In genomic region chr10:27150261-27150660, GRCh38 we compare ENCODE assay signal across 24 cellular contexts. TPM values are rescaled to one million over a fixed set of nuclear protein-coding genes. Genes with fewer than 3 reads are reported as not detected.
DNase-seq lines count a peak whose midpoint lies in the region; ATAC-seq and TF ChIP-seq lines count a peak whose summit lies in the region.
"Had no signal": no experiment of that assay in that cellular context is flagged by ENCODE, and none has a peak within 500 bp of the region (broad histone marks: within the 10 kb centered on the region; RNA-seq: fewer than 3 reads in every experiment).

No MANE protein-coding gene starts in this region.

- H3K4me3 ChIP-seq in Loucy (ENCODE audit: low read length, poor library complexity, severe bottlenecking): peak overlapping the region; percentile 49
- H3K4me3 ChIP-seq: heart left ventricle, thoracic aorta had no signal

- no peaks in the 10 kb centered on the region for H3K9me2 ChIP-seq in Loucy (replicated peaks; ENCODE audit: low read depth, low read length)

- H3K4me1 ChIP-seq in Loucy (ENCODE audit: insufficient read depth, low read length, poor library complexity, severe bottlenecking): peaks cover 37% of the 10 kb centered on the region

- H3K4me1 Mint-ChIP-seq in activated naive CD8-positive, alpha-beta T cell (ENCODE audit: low read depth): peaks cover 47% of the 10 kb centered on the region
- peaks cover 45% of the 10 kb centered on the region for H3K4me1 Mint-ChIP-seq in activated naive CD8-positive, alpha-beta T cell treated with anti-CD3 and anti-CD28 coated beads, Interleukin-2, amount 50 U/mL, for 24 hours
- peaks cover 30% of the 10 kb centered on the region for H3K4me1 Mint-ChIP-seq in chondrocyte (ENCODE audit: low read depth)
- peaks cover 20 to 34% of the 10 kb centered on the region in 2 donors for H3K4me1 Mint-ChIP-seq in stimulated activated naive B cell treated with anti-CD40 and anti-IgM and Interleukin-4, amounts not matched to agents 10 μg/mL and 1 μg/mL and 100 μg/mL, for 72 hours

- no peak for TF ChIP-seq CTCF in Loucy (conservative IDR thresholded peaks at IDR 0.05; ENCODE audit: low read length)
- no peak for TF ChIP-seq CTCF in chondrocyte (IDR thresholded peaks at IDR 0.05)

- no peak for ATAC-seq in activated naive CD8-positive, alpha-beta T cell treated with anti-CD3 and anti-CD28 coated beads, Interleukin-2, amount 50 U/mL, for 24 hours
- ATAC-seq in stimulated activated naive B cell treated with anti-CD40 and anti-IgM and Interleukin-4, amounts not matched to agents 10 μg/mL and 1 μg/mL and 100 μg/mL, for 72 hours (replicated peaks): no peak
- ATAC-seq: heart left ventricle, left cardiac atrium, SK-N-SH treated with all-trans-retinoic acid at 6 μM for 48 hours had no signal

- peaks cover 89% of the 10 kb centered on the region for H3K79me2 ChIP-seq in Loucy (ENCODE audit: insufficient read depth, low read length)

- H3K9me3 ChIP-seq in Loucy (ENCODE audit: insufficient read depth, low read depth, low read length): no peaks in the 10 kb centered on the region
- H3K9me3 ChIP-seq: heart left ventricle, thoracic aorta had no signal

- H3K27me3 Mint-ChIP-seq in activated naive CD8-positive, alpha-beta T cell: no peaks in the 10 kb centered on the region
- H3K27me3 Mint-ChIP-seq in activated naive CD8-positive, alpha-beta T cell treated with anti-CD3 and anti-CD28 coated beads, Interleukin-2, amount 50 U/mL, for 24 hours: no peaks in the 10 kb centered on the region
- no peaks in the 10 kb centered on the region for H3K27me3 Mint-ChIP-seq in chondrocyte (ENCODE audit: low read depth)
- H3K27me3 Mint-ChIP-seq in stimulated activated naive B cell treated with anti-CD40 and anti-IgM and Interleukin-4, amounts not matched to agents 10 μg/mL and 1 μg/mL and 100 μg/mL, for 72 hours: no peaks in the 10 kb centered on the region

- H4K20me1 ChIP-seq in Loucy (ENCODE audit: insufficient read depth, low read length, poor library complexity, severe bottlenecking): peaks cover 85% of the 10 kb centered on the region

- DNase-seq in activated naive CD8-positive, alpha-beta T cell treated with anti-CD3 and anti-CD28 coated beads, Interleukin-2, amount 50 U/mL, for 24 hours: no peak
- no peak for DNase-seq in chondrocyte (ENCODE audit: low spot score)
- DNase-seq in stimulated activated naive B cell treated with anti-CD40 and anti-IgM and Interleukin-4, amounts not matched to agents 10 μg/mL and 1 μg/mL and 100 μg/mL, for 72 hours: no peak
- no peak for DNase-seq in NCI-H187 treated with DMSO at 0.1 percent for 48 hours (lab: John Stamatoyannopoulos, UW)
- DNase-seq in kidney glomerular epithelial cell (lab: John Stamatoyannopoulos, UW): no peak
- DNase-seq: C1 segment of cervical spinal cord; cerebellar nuclear complex; HCEC 1CT; heart left ventricle; left cardiac atrium; mammary epithelial cell; MM.1S; NCI-H1417 treated with DMSO at 0.1 percent for 48 hours; NCI-H446 treated with DMSO at 0.1 percent for 48 hours; nucleus accumbens; retina; stimulated activated CD4-positive, alpha-beta T cell treated with anti-CD3 and anti-CD28 coated beads, Interleukin-4, amount 100 ng/mL, for 24 hours; stimulated activated naive CD4-positive, alpha-beta T cell; T-helper 9 cell; WERI-Rb-1 had no signal

- H3K9me3 Mint-ChIP-seq in activated naive CD8-positive, alpha-beta T cell (ENCODE audit: low read depth): no peaks in the 10 kb centered on the region
- no peaks in the 10 kb centered on the region for H3K9me3 Mint-ChIP-seq in activated naive CD8-positive, alpha-beta T cell treated with anti-CD3 and anti-CD28 coated beads, Interleukin-2, amount 50 U/mL, for 24 hours
- no peaks in the 10 kb centered on the region for H3K9me3 Mint-ChIP-seq in chondrocyte (ENCODE audit: low read depth)
- no peaks in the 10 kb centered on the region for H3K9me3 Mint-ChIP-seq in stimulated activated naive B cell treated with anti-CD40 and anti-IgM and Interleukin-4, amounts not matched to agents 10 μg/mL and 1 μg/mL and 100 μg/mL, for 72 hours

- H3K36me3 ChIP-seq in Loucy (ENCODE audit: insufficient read depth, low read length): peaks cover 33% of the 10 kb centered on the region

- peaks cover 3% of the 10 kb centered on the region for H3K36me3 Mint-ChIP-seq in activated naive CD8-positive, alpha-beta T cell
- H3K36me3 Mint-ChIP-seq in activated naive CD8-positive, alpha-beta T cell treated with anti-CD3 and anti-CD28 coated beads, Interleukin-2, amount 50 U/mL, for 24 hours (ENCODE audit: low read depth): peaks cover 56% of the 10 kb centered on the region
- H3K36me3 Mint-ChIP-seq in chondrocyte (ENCODE audit: low read depth): peaks cover 16% of the 10 kb centered on the region
- H3K36me3 Mint-ChIP-seq in stimulated activated naive B cell treated with anti-CD40 and anti-IgM and Interleukin-4, amounts not matched to agents 10 μg/mL and 1 μg/mL and 100 μg/mL, for 72 hours: peaks cover 32 to 45% of the 10 kb centered on the region in 2 donors

- H3K4me2 ChIP-seq in Loucy (ENCODE audit: low read depth, low read length, poor library complexity, severe bottlenecking): peak overlapping the region; percentile 99

- H3K27me3 ChIP-seq in Loucy (ENCODE audit: insufficient read depth, low read length, poor library complexity, severe bottlenecking): no peaks in the 10 kb centered on the region
- H3K27me3 ChIP-seq: heart left ventricle had no signal

- H3K27ac Mint-ChIP-seq in activated naive CD8-positive, alpha-beta T cell: no peak overlapping the region
- H3K27ac Mint-ChIP-seq in activated naive CD8-positive, alpha-beta T cell treated with anti-CD3 and anti-CD28 coated beads, Interleukin-2, amount 50 U/mL, for 24 hours: no peak overlapping the region
- H3K27ac Mint-ChIP-seq in chondrocyte (ENCODE audit: unreplicated experiment): peak overlapping the region; percentile 76
- H3K27ac Mint-ChIP-seq in stimulated activated naive B cell treated with anti-CD40 and anti-IgM and Interleukin-4, amounts not matched to agents 10 μg/mL and 1 μg/mL and 100 μg/mL, for 72 hours: peak overlapping the region; percentile 63

- H3K9ac ChIP-seq in Loucy (ENCODE audit: low read depth, low read length, poor library complexity, severe bottlenecking): peak overlapping the region; percentile 1

- peaks cover 3% of the 10 kb centered on the region for H3F3A ChIP-seq in Loucy (ENCODE audit: low read depth)

- peak overlapping the region; percentile 69 for H3K4me3 Mint-ChIP-seq in activated naive CD8-positive, alpha-beta T cell
- H3K4me3 Mint-ChIP-seq in activated naive CD8-positive, alpha-beta T cell treated with anti-CD3 and anti-CD28 coated beads, Interleukin-2, amount 50 U/mL, for 24 hours: no peak overlapping the region
- no peak overlapping the region for H3K4me3 Mint-ChIP-seq in chondrocyte (ENCODE audit: unreplicated experiment)
- H3K4me3 Mint-ChIP-seq in stimulated activated naive B cell treated with anti-CD40 and anti-IgM and Interleukin-4, amounts not matched to agents 10 μg/mL and 1 μg/mL and 100 μg/mL, for 72 hours: no peak overlapping the region

- no peak overlapping the region for H2AFZ ChIP-seq in Loucy (ENCODE audit: low read length)

RNA-seq across cellular contexts. Expression of gene YME1L1, which starts 3.9 kb away (rescaled TPM):
- 128 to 149 TPM (median 137 TPM) in 3 replicates for total RNA-seq in chondrocyte

RNA-seq across cellular contexts. Expression of gene MASTL, which starts 4.9 kb away (rescaled TPM):
- 6.9 to 11.3 TPM (median 7.6 TPM) in 3 replicates for total RNA-seq in chondrocyte

RNA-seq across cellular contexts. Expression of gene ANKRD26, which starts 50.0 kb away (rescaled TPM):
- total RNA-seq in chondrocyte: 6.7 to 14.8 TPM (median 7.3 TPM) in 3 replicates

Comparison
In these comparisons a context has a peak if more than half of its experiments do, and no peak if none do; other contexts are left out.
1. H3K27ac Mint-ChIP-seq: peak in chondrocyte (single experiment) and stimulated activated naive B cell treated with anti-CD40 and anti-IgM and Interleukin-4, amounts not matched to agents 10 μg/mL and 1 μg/mL and 100 μg/mL, for 72 hours (single experiment); none in activated naive CD8-positive, alpha-beta T cell (single experiment) and activated naive CD8-positive, alpha-beta T cell treated with anti-CD3 and anti-CD28 coated beads, Interleukin-2, amount 50 U/mL, for 24 hours (single experiment).